24 cellular contexts compared by ENCODE assay signal in the genomic region with DNA sequence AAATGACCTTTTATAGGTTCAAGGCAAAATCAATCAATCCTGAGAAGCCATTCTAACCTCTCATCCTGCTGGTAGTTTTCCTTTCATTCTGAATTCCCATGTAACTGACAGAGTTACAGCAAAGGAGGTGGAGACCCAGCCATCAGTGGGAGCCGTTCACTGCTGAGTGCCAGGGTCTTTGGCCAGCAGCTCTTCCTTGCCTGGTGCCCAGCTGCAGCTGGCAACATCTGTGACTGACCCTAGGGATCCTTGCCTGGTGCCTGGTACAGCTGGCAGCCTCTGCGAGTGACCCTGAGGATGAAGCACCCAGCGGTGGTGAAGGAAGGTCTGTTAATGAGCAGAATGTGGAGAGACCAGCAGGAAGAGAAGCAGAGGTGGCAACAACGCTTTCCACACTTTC.
"Had no signal": no experiment of that assay in that cellular context is flagged by ENCODE, and none has a peak within 500 bp of the region (broad histone marks: within the 10 kb centered on the region; RNA-seq: fewer than 3 reads in every experiment).

No MANE protein-coding gene starts in this region.

- H3K36me3 ChIP-seq: gastroesophageal sphincter, neural progenitor cell, transverse colon, WERI-Rb-1 had no signal

- DNase-seq: activated CD4-positive, alpha-beta T cell treated with anti-CD3 and anti-CD28 coated beads, Interleukin-2, amount 10 ng/mL, durations not matched to agents 7 days and 5 days; activated CD8-positive, alpha-beta T cell treated with anti-CD3 and anti-CD28 coated beads, Interleukin-2, amount 10 ng/mL, durations not matched to agents 7 days and 5 days; activated effector memory CD4-positive, alpha-beta T cell treated with Interleukin-2 at 50 U/mL for 16 hours; activated naive CD4-positive, alpha-beta T cell treated with anti-CD3 and anti-CD28 coated beads for 36 hours; amniotic stem cell; central memory CD4-positive, alpha-beta T cell; islet precursor cell; left ventricle myocardium superior; naive thymus-derived CD4-positive, alpha-beta T cell; retina; stimulated activated CD4-positive, alpha-beta T cell treated with anti-CD3 and anti-CD28 coated beads, Interleukin-1b, Interleukin-23, amount 100 ng/mL, for 48 hours; stimulated activated CD4-positive, alpha-beta T cell treated with anti-CD3 and anti-CD28 coated beads, Interleukin-4, amount 100 ng/mL, for 4 hours; stimulated activated CD8-positive, alpha-beta memory T cell treated with anti-CD3 and anti-CD28 coated beads, Interleukin-4, amount 100 ng/mL, for 48 hours; T-helper 17 cell; T1000; transverse colon; WERI-Rb-1 had no signal

- H3K36me3 Mint-ChIP-seq: naive thymus-derived CD4-positive, alpha-beta T cell; neural progenitor cell; stimulated activated memory B cell treated with anti-CD40 and anti-IgM and Interleukin-4, amounts not matched to agents 10 μg/mL and 1 μg/mL and 100 μg/mL, for 72 hours had no signal

- H2AFZ ChIP-seq: hepatocyte, neural progenitor cell had no signal

- H3K27me3 ChIP-seq: gastroesophageal sphincter, hepatocyte, neural progenitor cell, transverse colon had no signal

- H3K4me3 ChIP-seq: gastroesophageal sphincter, hepatocyte, neural progenitor cell, smooth muscle cell, transverse colon had no signal

- H3K4me3 Mint-ChIP-seq: activated CD4-positive, alpha-beta T cell treated with anti-CD3 and anti-CD28 coated beads, Interleukin-2, amount 10 ng/mL, durations not matched to agents 7 days and 5 days; activated CD8-positive, alpha-beta T cell treated with anti-CD3 and anti-CD28 coated beads, Interleukin-2, amount 10 ng/mL, durations not matched to agents 7 days and 5 days; activated naive CD4-positive, alpha-beta T cell treated with anti-CD3 and anti-CD28 coated beads for 36 hours; naive thymus-derived CD4-positive, alpha-beta T cell; neural progenitor cell; stimulated activated memory B cell treated with anti-CD40 and anti-IgM and Interleukin-4, amounts not matched to agents 10 μg/mL and 1 μg/mL and 100 μg/mL, for 72 hours; T-helper 17 cell had no signal

- ATAC-seq: activated CD4-positive, CD25-positive, alpha-beta regulatory T cell treated with anti-CD3 and anti-CD28 coated beads, Interleukin-2, amount 50 U/mL, for 24 hours; activated CD8-positive, alpha-beta T cell treated with anti-CD3 and anti-CD28 coated beads, Interleukin-2, amount 10 ng/mL, durations not matched to agents 7 days and 5 days; gastroesophageal sphincter; left ventricle myocardium superior; naive thymus-derived CD4-positive, alpha-beta T cell; sciatic nerve; stimulated activated memory B cell treated with anti-CD40 and anti-IgM and Interleukin-4, amounts not matched to agents 10 μg/mL and 1 μg/mL and 100 μg/mL, for 72 hours; T-helper 17 cell had no signal

- H3K9ac ChIP-seq: neural progenitor cell had no signal

- H3K4me1 Mint-ChIP-seq: activated CD4-positive, alpha-beta T cell treated with anti-CD3 and anti-CD28 coated beads, Interleukin-2, amount 10 ng/mL, durations not matched to agents 7 days and 5 days; stimulated activated memory B cell treated with anti-CD40 and anti-IgM and Interleukin-4, amounts not matched to agents 10 μg/mL and 1 μg/mL and 100 μg/mL, for 72 hours; T-helper 17 cell had no signal

- H3K27ac Mint-ChIP-seq: activated CD4-positive, alpha-beta T cell treated with anti-CD3 and anti-CD28 coated beads, Interleukin-2, amount 10 ng/mL, durations not matched to agents 7 days and 5 days; activated CD8-positive, alpha-beta T cell treated with anti-CD3 and anti-CD28 coated beads, Interleukin-2, amount 10 ng/mL, durations not matched to agents 7 days and 5 days; activated naive CD4-positive, alpha-beta T cell treated with anti-CD3 and anti-CD28 coated beads for 36 hours; naive thymus-derived CD4-positive, alpha-beta T cell; neural progenitor cell; stimulated activated memory B cell treated with anti-CD40 and anti-IgM and Interleukin-4, amounts not matched to agents 10 μg/mL and 1 μg/mL and 100 μg/mL, for 72 hours; T-helper 17 cell had no signal

- H3K4me2 ChIP-seq: hepatocyte, neural progenitor cell, smooth muscle cell had no signal

- H3K9me3 ChIP-seq: gastroesophageal sphincter, transverse colon had no signal

- H3K27ac ChIP-seq: gastroesophageal sphincter, hepatocyte, neural progenitor cell, WERI-Rb-1 had no signal

- H3K9me3 Mint-ChIP-seq: activated CD4-positive, alpha-beta T cell treated with anti-CD3 and anti-CD28 coated beads, Interleukin-2, amount 10 ng/mL, durations not matched to agents 7 days and 5 days; activated naive CD4-positive, alpha-beta T cell treated with anti-CD3 and anti-CD28 coated beads for 36 hours; naive thymus-derived CD4-positive, alpha-beta T cell; neural progenitor cell; stimulated activated memory B cell treated with anti-CD40 and anti-IgM and Interleukin-4, amounts not matched to agents 10 μg/mL and 1 μg/mL and 100 μg/mL, for 72 hours had no signal

- H3K4me1 ChIP-seq: neural progenitor cell had no signal
